In genomic region chrX:133979641-133980230, GRCh38 we compare ENCODE assay signal across 24 cellular contexts. TPM values are rescaled to one million over a fixed set of nuclear protein-coding genes. Genes with fewer than 3 reads are reported as not detected.
A peak's percentile ranks its signal among the peaks of the same experiment; 100 is the strongest.
DNase-seq lines count a peak whose midpoint lies in the region; ATAC-seq, FAIRE-seq and TF ChIP-seq lines count a peak whose summit lies in the region.
"Had no signal": no experiment of that assay in that cellular context is flagged by ENCODE, and none has a peak within 500 bp of the region (broad histone marks: within the 10 kb centered on the region; RNA-seq: fewer than 3 reads in every experiment).

No MANE protein-coding gene starts in this region.

- no peak overlapping the region for H2BK12ac ChIP-seq in neuronal stem cell (ENCODE audit: low read length)

- peaks cover 2 to 9% of the 10 kb centered on the region in 2 donors for H3K4me1 ChIP-seq in neuronal stem cell (ENCODE audit: control insufficient read depth in 2 of 2, insufficient read depth in 1 of 2, low read depth in 1 of 2, low read length in 2 of 2)

- DNase-seq in NCI-H2196 (lab: John Stamatoyannopoulos, UW; ENCODE audit: unreplicated experiment) (peak; percentile 20), NCI-H2196 treated with DMSO at 0.1 percent for 48 hours (lab: John Stamatoyannopoulos, UW; ENCODE audit: unreplicated experiment) (no peak), HEK293T (ENCODE audit: extremely low spot score) (no peak), bronchial epithelial cell (ENCODE audit: low read depth) (peak; percentile 29), neuronal stem cell (ENCODE audit: low spot score) (no peak), NCI-H1092 (lab: John Stamatoyannopoulos, UW) (no peak), occipital lobe (lab: John Stamatoyannopoulos, UW) (no peak)
- DNase-seq: Caco-2; CD4-positive, alpha-beta T cell; DMS53; KG1; NCI-H146; NCI-H2081; NCI-H69 had no signal

- no peak overlapping the region for H2AK5ac ChIP-seq in neuronal stem cell (ENCODE audit: low read depth, low read length)

- H3K18ac ChIP-seq in neuronal stem cell (ENCODE audit: low read length), result no peak overlapping the region

- no peak for FAIRE-seq in bronchial epithelial cell (lab: Jason Lieb, UNC)
- FAIRE-seq: A204.1, GM12891, GM19239, RCC 7860 had no signal

- H3K27ac ChIP-seq in neuronal stem cell (replicated peaks; ENCODE audit: low read length), result peak overlapping the region; percentile 39
- H3K27ac ChIP-seq: GM23248 had no signal

- no CpG with 5 or more reads among the region's 3 CpGs for WGBS in neuronal stem cell (ENCODE audit: extremely low coverage in 2 of 2, insufficient read length in 2 of 2, insufficient replicate concordance in 1 of 2), 2 donors

- no peaks in the 10 kb centered on the region for H3K9me3 ChIP-seq in neuronal stem cell (replicated peaks in 1 of 2; ENCODE audit: control insufficient read depth in 2 of 2, insufficient read depth in 1 of 2, low read depth in 1 of 2, low read length in 2 of 2)
- H3K9me3 ChIP-seq: Caco-2 had no signal

- H3K4me3 ChIP-seq in bronchial epithelial cell (ENCODE audit: low read depth, low read length), result no peak overlapping the region
- H3K4me3 ChIP-seq in neuronal stem cell (ENCODE audit: low read length in 2 of 2), result no peak overlapping the region
- H3K4me3 ChIP-seq: GM23248 had no signal

- H3K79me1 ChIP-seq in neuronal stem cell (ENCODE audit: low read depth, low read length), result no peaks in the 10 kb centered on the region

- no peak overlapping the region for H2AFZ ChIP-seq in neuronal stem cell (ENCODE audit: low read length)
- H2AFZ ChIP-seq: GM23248 had no signal

- H3K27me3 ChIP-seq in bronchial epithelial cell (ENCODE audit: control insufficient read depth, insufficient read depth, low read length) (peaks cover 8% of the 10 kb centered on the region), neuronal stem cell (ENCODE audit: control insufficient read depth in 3 of 3, insufficient read depth in 3 of 3, low read depth in 1 of 3, low read length in 3 of 3) (peaks cover 0 to 30% (median 0%) of the 10 kb centered on the region in 3 experiments)

- H3K36me3 ChIP-seq in bronchial epithelial cell (ENCODE audit: control insufficient read depth, insufficient read depth, low read length) (no peaks in the 10 kb centered on the region), neuronal stem cell (replicated peaks in 1 of 2; ENCODE audit: control insufficient read depth in 2 of 2, insufficient read depth in 2 of 2, low read length in 2 of 2) (no peaks in the 10 kb centered on the region)

- H4K91ac ChIP-seq in neuronal stem cell (ENCODE audit: low read depth, low read length, poor library complexity), result no peak overlapping the region

- ATAC-seq in HG02973 (IDR thresholded peaks at IDR 0.05; ENCODE audit: unreplicated experiment), result no peak
- ATAC-seq: HCT116, Right ventricle myocardium inferior had no signal

- no peak overlapping the region for H3K14ac ChIP-seq in neuronal stem cell (ENCODE audit: low read length)

- H3K23ac ChIP-seq in neuronal stem cell (ENCODE audit: low read depth, low read length, poor library complexity), result no peak overlapping the region

- no peak overlapping the region for H2BK5ac ChIP-seq in neuronal stem cell (ENCODE audit: low read length)

- H2BK120ac ChIP-seq in neuronal stem cell (ENCODE audit: low read depth, low read length), result no peak overlapping the region

- H3K9ac ChIP-seq in neuronal stem cell (ENCODE audit: low read depth, low read length, poor library complexity), result no peak overlapping the region
- H3K9ac ChIP-seq: GM23248 had no signal

- TF ChIP-seq CTCF in bronchial epithelial cell (IDR thresholded peaks at IDR 0.05; ENCODE audit: insufficient read depth, low read length, severe bottlenecking), result no peak

- CTCF ChIA-PET in HEK293T (lab: Yijun Ruan, JAX), result interaction anchor here (1.2 kb wide), 1 partner anchor 47 kb away, joined by 3 read pairs; no protein-coding TSS in a partner anchor

- no peak overlapping the region for H3K4me2 ChIP-seq in neuronal stem cell (ENCODE audit: insufficient read depth, low read length, poor library complexity, severe bottlenecking)

- no peak overlapping the region for H3K4ac ChIP-seq in neuronal stem cell (ENCODE audit: low read length)

- no peak overlapping the region for H4K8ac ChIP-seq in neuronal stem cell (ENCODE audit: low read depth, low read length)

- POLR2A ChIA-PET in HEK293T (lab: Yijun Ruan, JAX), result no interaction called here

- H2BK15ac ChIP-seq in neuronal stem cell (ENCODE audit: low read length), result no peak overlapping the region

TF ChIP-seq in HEK293T, 16 proteins besides CTCF, POLR2A, EP300 and RAD21:
- TF ChIP-seq L3MBTL2 (conservative IDR thresholded peaks at IDR 0.05), result no peak
- TF ChIP-seq NFRKB (IDR thresholded peaks at IDR 0.05), result no peak
- TF ChIP-seq, protein P1, sequence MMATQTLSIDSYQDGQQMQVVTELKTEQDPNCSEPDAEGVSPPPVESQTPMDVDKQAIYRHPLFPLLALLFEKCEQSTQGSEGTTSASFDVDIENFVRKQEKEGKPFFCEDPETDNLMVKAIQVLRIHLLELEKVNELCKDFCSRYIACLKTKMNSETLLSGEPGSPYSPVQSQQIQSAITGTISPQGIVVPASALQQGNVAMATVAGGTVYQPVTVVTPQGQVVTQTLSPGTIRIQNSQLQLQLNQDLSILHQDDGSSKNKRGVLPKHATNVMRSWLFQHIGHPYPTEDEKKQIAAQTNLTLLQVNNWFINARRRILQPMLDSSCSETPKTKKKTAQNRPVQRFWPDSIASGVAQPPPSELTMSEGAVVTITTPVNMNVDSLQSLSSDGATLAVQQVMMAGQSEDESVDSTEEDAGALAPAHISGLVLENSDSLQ (IDR thresholded peaks at IDR 0.05), result peak; percentile 15; the same call in 1 of the 2 replicates

RNA-seq across cellular contexts. Expression of gene GPC3, which starts 5.7 kb away (rescaled TPM):
- total RNA-seq in bronchial epithelial cell, result 0.26 and 0.90 TPM in 2 replicates
- 308 TPM for polyA plus RNA-seq in neuronal stem cell (2013, experiment 1 of 2)
- 313 TPM for polyA plus RNA-seq in neuronal stem cell (2013, experiment 2 of 2)
- total RNA-seq in occipital lobe, result 5.3 TPM
- total RNA-seq: GM23248, OCI-LY7 had no signal
- polyA plus RNA-seq: BJ, GM23248 had no signal

Comparison
In these comparisons a context has a peak if more than half of its experiments do, and no peak if none do; other contexts are left out.
1. DNase-seq: peak in NCI-H2196 (single experiment) and bronchial epithelial cell (single experiment); none in NCI-H2196 treated with DMSO at 0.1 percent for 48 hours (single experiment), HEK293T (single experiment), neuronal stem cell (single experiment), NCI-H1092 (single experiment) and occipital lobe (single experiment).